30 cellular contexts compared by ENCODE assay signal in genomic region chr4:4569036-4569435, GRCh38.
"Had no signal": no experiment of that assay in that cellular context is flagged by ENCODE, and none has a peak within 500 bp of the region (broad histone marks: within the 10 kb centered on the region; RNA-seq: fewer than 3 reads in every experiment).

No MANE protein-coding gene starts in this region.

- H3K9me3 Mint-ChIP-seq: activated CD4-positive, alpha-beta T cell treated with anti-CD3 and anti-CD28 coated beads, Interleukin-2, amount 10 ng/mL, durations not matched to agents 7 days and 5 days; activated T-helper 2 cell treated with anti-CD3 and anti-CD28 coated beads, Interferon-gamma antibody, Interleukin-2, Interleukin-4, amounts not matched to agents 10 μg/mL and 5 μg/mL and 100 μg/mL, durations not matched to agents 14 hours and 24 hours and 36 hours had no signal

- H3K27me3 ChIP-seq: adrenal gland, cardiac muscle cell, colonic mucosa, gastroesophageal sphincter, sigmoid colon, suprapubic skin, tibial artery had no signal

- H3K36me3 ChIP-seq: adrenal gland, cardiac muscle cell, colonic mucosa, sigmoid colon, tibial artery had no signal

- H3K27ac ChIP-seq: adrenal gland, cardiac muscle cell, colonic mucosa, gastroesophageal sphincter, sigmoid colon, suprapubic skin, tibial artery had no signal

- H3K4me1 ChIP-seq: adrenal gland, colonic mucosa, gastroesophageal sphincter, sigmoid colon, suprapubic skin, tibial artery had no signal

- H3K27ac Mint-ChIP-seq: activated CD4-positive, alpha-beta memory T cell treated with anti-CD3 and anti-CD28 coated beads, Interleukin-2, amount 10 ng/mL, durations not matched to agents 7 days and 5 days; activated CD4-positive, alpha-beta T cell treated with anti-CD3 and anti-CD28 coated beads, Interleukin-2, amount 10 ng/mL, durations not matched to agents 7 days and 5 days; activated naive CD8-positive, alpha-beta T cell; activated T-helper 2 cell treated with anti-CD3 and anti-CD28 coated beads, Interferon-gamma antibody, Interleukin-2, Interleukin-4, amounts not matched to agents 10 μg/mL and 5 μg/mL and 100 μg/mL, durations not matched to agents 14 hours and 24 hours and 36 hours; brain; nephron; progenitor cell of endocrine pancreas; stimulated activated naive B cell treated with anti-CD40 and anti-IgM and Interleukin-4, amounts not matched to agents 10 μg/mL and 1 μg/mL and 100 μg/mL, for 72 hours; WTC11 had no signal

- H3K27me3 Mint-ChIP-seq: activated CD4-positive, alpha-beta memory T cell treated with anti-CD3 and anti-CD28 coated beads, Interleukin-2, amount 10 ng/mL, durations not matched to agents 7 days and 5 days; activated CD4-positive, alpha-beta T cell treated with anti-CD3 and anti-CD28 coated beads, Interleukin-2, amount 10 ng/mL, durations not matched to agents 7 days and 5 days; activated naive CD8-positive, alpha-beta T cell; brain; progenitor cell of endocrine pancreas; stimulated activated naive B cell treated with anti-CD40 and anti-IgM and Interleukin-4, amounts not matched to agents 10 μg/mL and 1 μg/mL and 100 μg/mL, for 72 hours had no signal

- H3K4me3 ChIP-seq: adrenal gland, cardiac muscle cell, colonic mucosa, gastroesophageal sphincter, mucosa of descending colon, sigmoid colon, smooth muscle cell, suprapubic skin, tibial artery had no signal

- H3K4me1 Mint-ChIP-seq: activated CD4-positive, alpha-beta memory T cell treated with anti-CD3 and anti-CD28 coated beads, Interleukin-2, amount 10 ng/mL, durations not matched to agents 7 days and 5 days; activated CD4-positive, alpha-beta T cell treated with anti-CD3 and anti-CD28 coated beads, Interleukin-2, amount 10 ng/mL, durations not matched to agents 7 days and 5 days; brain; stimulated activated naive B cell treated with anti-CD40 and anti-IgM and Interleukin-4, amounts not matched to agents 10 μg/mL and 1 μg/mL and 100 μg/mL, for 72 hours had no signal

- H3K4me2 ChIP-seq: smooth muscle cell had no signal

- DNase-seq: activated CD4-positive, alpha-beta memory T cell treated with anti-CD3 and anti-CD28 coated beads, Interleukin-2, amount 10 ng/mL, durations not matched to agents 7 days and 5 days; activated CD4-positive, alpha-beta T cell treated with anti-CD3 and anti-CD28 coated beads for 1 hour; activated CD4-positive, alpha-beta T cell treated with anti-CD3 and anti-CD28 coated beads, Interleukin-2, amount 10 ng/mL, durations not matched to agents 7 days and 5 days; activated T-cell treated with anti-CD3 and anti-CD28 coated beads, Interleukin-2, amount 50 U/mL, for 4 hours; adrenal gland; aorta; cerebellar nuclear complex; colonic mucosa; effector CD8-positive, alpha-beta T cell; erythroblast; head of caudate nucleus; hippocampal formation; left cardiac atrium; left ventricle myocardium superior; mucosa of descending colon; sigmoid colon; stimulated activated CD4-positive, alpha-beta T cell treated with anti-CD3 and anti-CD28 coated beads, Interleukin-1b, Interleukin-23, amount 100 ng/mL, for 48 hours; stimulated activated naive B cell treated with anti-CD40 and anti-IgM and Interleukin-4, amounts not matched to agents 10 μg/mL and 1 μg/mL and 100 μg/mL, for 72 hours; T-helper 2 cell; tibial artery had no signal

- H3K9me3 ChIP-seq: adrenal gland, colonic mucosa, gastroesophageal sphincter, mucosa of descending colon, sigmoid colon, suprapubic skin, tibial artery had no signal

- ATAC-seq: activated T-cell treated with anti-CD3 and anti-CD28 coated beads, Interleukin-2, amount 50 U/mL, for 4 hours; gastroesophageal sphincter; left cardiac atrium; left ventricle myocardium superior; mucosa of descending colon; stimulated activated naive B cell treated with anti-CD40 and anti-IgM and Interleukin-4, amounts not matched to agents 10 μg/mL and 1 μg/mL and 100 μg/mL, for 72 hours; WTC11 had no signal

- H3K4me3 Mint-ChIP-seq: activated CD4-positive, alpha-beta memory T cell treated with anti-CD3 and anti-CD28 coated beads, Interleukin-2, amount 10 ng/mL, durations not matched to agents 7 days and 5 days; activated CD4-positive, alpha-beta T cell treated with anti-CD3 and anti-CD28 coated beads, Interleukin-2, amount 10 ng/mL, durations not matched to agents 7 days and 5 days; activated naive CD8-positive, alpha-beta T cell; activated T-cell treated with anti-CD3 and anti-CD28 coated beads, Interleukin-2, amount 50 U/mL, for 4 hours; brain; nephron; stimulated activated naive B cell treated with anti-CD40 and anti-IgM and Interleukin-4, amounts not matched to agents 10 μg/mL and 1 μg/mL and 100 μg/mL, for 72 hours; WTC11 had no signal
